22 cellular contexts compared by ENCODE assay signal in the genomic region with DNA sequence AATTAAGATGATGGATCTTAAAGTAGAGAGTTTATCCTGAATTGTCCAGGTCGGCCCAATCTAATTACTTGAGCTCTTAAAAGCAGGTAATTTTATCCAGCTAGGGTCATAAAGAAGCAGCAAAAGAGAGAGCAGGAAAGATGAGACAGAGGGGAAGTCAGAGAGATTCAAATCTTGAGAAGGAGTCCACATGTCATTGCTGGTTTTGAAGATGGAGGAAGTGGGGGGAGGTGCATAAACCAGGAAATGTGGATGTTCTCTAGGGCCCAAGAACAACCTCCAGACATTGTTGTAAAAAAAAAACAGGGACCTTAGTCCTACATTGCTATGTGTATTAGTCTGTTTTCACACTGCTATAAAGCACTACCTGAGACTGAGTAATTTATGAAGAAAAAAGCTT.
DNase-seq lines count a peak whose midpoint lies in the region; ATAC-seq lines count a peak whose summit lies in the region.
"Had no signal": no experiment of that assay in that cellular context is flagged by ENCODE, and none has a peak within 500 bp of the region (broad histone marks: within the 10 kb centered on the region; RNA-seq: fewer than 3 reads in every experiment).

No MANE protein-coding gene starts in this region.

- DNase-seq in activated naive CD4-positive, alpha-beta T cell treated with anti-CD3 and anti-CD28 coated beads for 36 hours = peak; percentile 9
- no peak for DNase-seq in activated naive CD4-positive, alpha-beta T cell treated with anti-CD3 and anti-CD28 coated beads, Interleukin-2, amount 10 ng/mL, durations not matched to agents 7 days and 5 days
- DNase-seq in NCI-H82 (lab: John Stamatoyannopoulos, UW) (peak; percentile 17), substantia nigra (lab: John Stamatoyannopoulos, UW) (no peak), HuH-7 (ENCODE audit: low spot score) (no peak), occipital lobe (lab: John Stamatoyannopoulos, UW) (no peak)
- no peak for DNase-seq in activated T-helper 2 cell treated with anti-CD3 and anti-CD28 coated beads, Interferon-gamma antibody, Interleukin-2, Interleukin-4, amounts not matched to agents 10 μg/mL and 5 μg/mL and 100 μg/mL, durations not matched to agents 14 hours and 24 hours and 36 hours (ENCODE audit: low spot score)
- DNase-seq: activated CD8-positive, alpha-beta memory T cell treated with anti-CD3 and anti-CD28 coated beads, Interleukin-2, amount 50 U/mL, for 4 hours; activated naive CD4-positive, alpha-beta T cell treated with Interleukin-2 at 50 U/mL for 16 hours; CD8-positive, alpha-beta T cell; DMS79; H9; kidney; NCI-H187 treated with DMSO at 0.1 percent for 48 hours; NCI-H510A treated with DMSO at 0.1 percent for 48 hours; right cardiac atrium; SW 1271; uterus had no signal

- intact Hi-C loops in activated naive CD4-positive, alpha-beta T cell treated with anti-CD3 and anti-CD28 coated beads for 36 hours (cut with micrococcal nuclease) = loop anchor here (2.0 to 10.0 kb wide), 3 partner anchors 67 to 1325 kb away; a partner anchor contains a TSS
- intact Hi-C loops in activated T-helper 2 cell treated with anti-CD3 and anti-CD28 coated beads, Interferon-gamma antibody, Interleukin-2, Interleukin-4, amounts not matched to agents 10 μg/mL and 5 μg/mL and 100 μg/mL, durations not matched to agents 14 hours and 24 hours and 36 hours (cut with micrococcal nuclease) = loop anchor here (5.0 kb wide), 1 partner anchor 68 kb away; a partner anchor contains a TSS

- no peak overlapping the region for H3K27ac ChIP-seq in substantia nigra (ENCODE audit: low read depth, low read length, poor library complexity, severe bottlenecking)
- H3K27ac ChIP-seq: hepatocyte, uterus had no signal

- H3K4me3 Mint-ChIP-seq in activated naive CD4-positive, alpha-beta T cell treated with anti-CD3 and anti-CD28 coated beads for 36 hours = no peak overlapping the region
- no peak overlapping the region for H3K4me3 Mint-ChIP-seq in activated naive CD4-positive, alpha-beta T cell treated with anti-CD3 and anti-CD28 coated beads, Interleukin-2, amount 10 ng/mL, durations not matched to agents 7 days and 5 days
- no peak overlapping the region for H3K4me3 Mint-ChIP-seq in activated T-helper 2 cell treated with anti-CD3 and anti-CD28 coated beads, Interferon-gamma antibody, Interleukin-2, Interleukin-4, amounts not matched to agents 10 μg/mL and 5 μg/mL and 100 μg/mL, durations not matched to agents 14 hours and 24 hours and 36 hours (ENCODE audit: low read depth)
- H3K4me3 Mint-ChIP-seq: CD8-positive, alpha-beta T cell; H9; stimulated activated naive CD8-positive, alpha-beta T cell treated with anti-CD3 and anti-CD28 coated beads, Interleukin-15, Interleukin-2, amounts not matched to agents 100 ng/mL and 50 ng/mL, for 24 hours; WTC11 had no signal

- no peaks in the 10 kb centered on the region for H3K9me3 Mint-ChIP-seq in activated naive CD4-positive, alpha-beta T cell treated with anti-CD3 and anti-CD28 coated beads for 36 hours
- no peaks in the 10 kb centered on the region for H3K9me3 Mint-ChIP-seq in activated naive CD4-positive, alpha-beta T cell treated with anti-CD3 and anti-CD28 coated beads, Interleukin-2, amount 10 ng/mL, durations not matched to agents 7 days and 5 days
- no peaks in the 10 kb centered on the region for H3K9me3 Mint-ChIP-seq in activated T-helper 2 cell treated with anti-CD3 and anti-CD28 coated beads, Interferon-gamma antibody, Interleukin-2, Interleukin-4, amounts not matched to agents 10 μg/mL and 5 μg/mL and 100 μg/mL, durations not matched to agents 14 hours and 24 hours and 36 hours
- H3K9me3 Mint-ChIP-seq: CD8-positive, alpha-beta T cell; stimulated activated naive CD8-positive, alpha-beta T cell treated with anti-CD3 and anti-CD28 coated beads, Interleukin-15, Interleukin-2, amounts not matched to agents 100 ng/mL and 50 ng/mL, for 24 hours; WTC11 had no signal

- H3K27ac Mint-ChIP-seq in activated naive CD4-positive, alpha-beta T cell treated with anti-CD3 and anti-CD28 coated beads for 36 hours = peak overlapping the region; percentile 48
- H3K27ac Mint-ChIP-seq in activated naive CD4-positive, alpha-beta T cell treated with anti-CD3 and anti-CD28 coated beads, Interleukin-2, amount 10 ng/mL, durations not matched to agents 7 days and 5 days = no peak overlapping the region
- H3K27ac Mint-ChIP-seq in activated T-helper 2 cell treated with anti-CD3 and anti-CD28 coated beads, Interferon-gamma antibody, Interleukin-2, Interleukin-4, amounts not matched to agents 10 μg/mL and 5 μg/mL and 100 μg/mL, durations not matched to agents 14 hours and 24 hours and 36 hours = peak overlapping the region; percentile 20
- H3K27ac Mint-ChIP-seq: CD8-positive, alpha-beta T cell; H9; stimulated activated naive CD8-positive, alpha-beta T cell treated with anti-CD3 and anti-CD28 coated beads, Interleukin-15, Interleukin-2, amounts not matched to agents 100 ng/mL and 50 ng/mL, for 24 hours; WTC11 had no signal

- H3K4me1 Mint-ChIP-seq in activated naive CD4-positive, alpha-beta T cell treated with anti-CD3 and anti-CD28 coated beads for 36 hours (ENCODE audit: low read depth) = peaks cover 7% of the 10 kb centered on the region
- peaks cover 7% of the 10 kb centered on the region for H3K4me1 Mint-ChIP-seq in activated naive CD4-positive, alpha-beta T cell treated with anti-CD3 and anti-CD28 coated beads, Interleukin-2, amount 10 ng/mL, durations not matched to agents 7 days and 5 days
- H3K4me1 Mint-ChIP-seq in activated T-helper 2 cell treated with anti-CD3 and anti-CD28 coated beads, Interferon-gamma antibody, Interleukin-2, Interleukin-4, amounts not matched to agents 10 μg/mL and 5 μg/mL and 100 μg/mL, durations not matched to agents 14 hours and 24 hours and 36 hours (ENCODE audit: low read depth) = peaks cover 22% of the 10 kb centered on the region

- CTCF ChIA-PET in activated naive CD4-positive, alpha-beta T cell treated with anti-CD3 and anti-CD28 coated beads for 36 hours (lab: Charles Lee) = no interaction called here
- CTCF ChIA-PET in activated naive CD4-positive, alpha-beta T cell treated with anti-CD3 and anti-CD28 coated beads, Interleukin-2, amount 10 ng/mL, durations not matched to agents 7 days and 5 days (lab: Charles Lee) = no interaction called here

- no peaks in the 10 kb centered on the region for H3K36me3 Mint-ChIP-seq in activated naive CD4-positive, alpha-beta T cell treated with anti-CD3 and anti-CD28 coated beads for 36 hours (ENCODE audit: low read depth)
- no peaks in the 10 kb centered on the region for H3K36me3 Mint-ChIP-seq in activated naive CD4-positive, alpha-beta T cell treated with anti-CD3 and anti-CD28 coated beads, Interleukin-2, amount 10 ng/mL, durations not matched to agents 7 days and 5 days
- H3K36me3 Mint-ChIP-seq in activated T-helper 2 cell treated with anti-CD3 and anti-CD28 coated beads, Interferon-gamma antibody, Interleukin-2, Interleukin-4, amounts not matched to agents 10 μg/mL and 5 μg/mL and 100 μg/mL, durations not matched to agents 14 hours and 24 hours and 36 hours (ENCODE audit: low read depth) = no peaks in the 10 kb centered on the region
- H3K36me3 Mint-ChIP-seq: CD8-positive, alpha-beta T cell; WTC11 had no signal

- H3K27me3 Mint-ChIP-seq in activated naive CD4-positive, alpha-beta T cell treated with anti-CD3 and anti-CD28 coated beads for 36 hours (ENCODE audit: low read depth) = no peaks in the 10 kb centered on the region
- peaks cover 4% of the 10 kb centered on the region for H3K27me3 Mint-ChIP-seq in activated naive CD4-positive, alpha-beta T cell treated with anti-CD3 and anti-CD28 coated beads, Interleukin-2, amount 10 ng/mL, durations not matched to agents 7 days and 5 days
- peaks cover 5% of the 10 kb centered on the region for H3K27me3 Mint-ChIP-seq in activated T-helper 2 cell treated with anti-CD3 and anti-CD28 coated beads, Interferon-gamma antibody, Interleukin-2, Interleukin-4, amounts not matched to agents 10 μg/mL and 5 μg/mL and 100 μg/mL, durations not matched to agents 14 hours and 24 hours and 36 hours (ENCODE audit: low read depth)
- H3K27me3 Mint-ChIP-seq: stimulated activated naive CD8-positive, alpha-beta T cell treated with anti-CD3 and anti-CD28 coated beads, Interleukin-15, Interleukin-2, amounts not matched to agents 100 ng/mL and 50 ng/mL, for 24 hours had no signal

- ATAC-seq in HG03175 (IDR thresholded peaks at IDR 0.05; ENCODE audit: unreplicated experiment) = no peak
- ATAC-seq: CD8-positive, alpha-beta T cell; right cardiac atrium had no signal

Comparison
In these comparisons a context has a peak if more than half of its experiments do, and no peak if none do; other contexts are left out.
1. DNase-seq: peak in activated naive CD4-positive, alpha-beta T cell treated with anti-CD3 and anti-CD28 coated beads for 36 hours (single experiment) and NCI-H82 (single experiment); none in activated naive CD4-positive, alpha-beta T cell treated with anti-CD3 and anti-CD28 coated beads, Interleukin-2, amount 10 ng/mL, durations not matched to agents 7 days and 5 days (single experiment), activated T-helper 2 cell treated with anti-CD3 and anti-CD28 coated beads, Interferon-gamma antibody, Interleukin-2, Interleukin-4, amounts not matched to agents 10 μg/mL and 5 μg/mL and 100 μg/mL, durations not matched to agents 14 hours and 24 hours and 36 hours (single experiment), substantia nigra (0 of 49), HuH-7 (single experiment) and occipital lobe (single experiment).